9 cellular contexts compared by ENCODE assay signal in genomic region chr11:46948378-46949131, GRCh38. TPM values are rescaled to one million over a fixed set of nuclear protein-coding genes. Genes with fewer than 3 reads are reported as not detected.
DNase-seq lines count a peak whose midpoint lies in the region; ATAC-seq and TF ChIP-seq lines count a peak whose summit lies in the region.
"Had no signal": no experiment of that assay in that cellular context is flagged by ENCODE, and none has a peak within 500 bp of the region (broad histone marks: within the 10 kb centered on the region; RNA-seq: fewer than 3 reads in every experiment).

No MANE protein-coding gene starts in this region.

- H3K27me3 Mint-ChIP-seq in immature natural killer cell (ENCODE audit: low read depth in 3 of 3): no peaks in the 10 kb centered on the region
- no peaks in the 10 kb centered on the region for H3K27me3 Mint-ChIP-seq in Caco-2 (ENCODE audit: insufficient read depth, unreplicated experiment)
- no peaks in the 10 kb centered on the region for H3K27me3 Mint-ChIP-seq in activated T-helper 17 cell treated with anti-CD3 and anti-CD28 coated beads, Interleukin-2, amount 50 U/mL, for 72 hours
- H3K27me3 Mint-ChIP-seq: activated CD4-positive, alpha-beta T cell treated with anti-CD3 and anti-CD28 coated beads for 36 hours had no signal

- no peak overlapping the region for H3K4me3 ChIP-seq in HAP-1
- no peak overlapping the region for H3K4me3 ChIP-seq in Caco-2 (ENCODE audit: low read depth, low read length)

- POLR2A ChIA-PET in Caco-2 (lab: Charles Lee): no interaction called here

- peak; percentile 76 for DNase-seq in A172 (ENCODE audit: low spot score)
- peak; percentile 74 to 96 for DNase-seq in HAP-1 (ENCODE audit: low spot score in 2 of 2)
- DNase-seq in foreskin melanocyte: peak; percentile 24
- DNase-seq in immature natural killer cell: no peak
- no peak for DNase-seq in Caco-2
- DNase-seq: activated CD4-positive, alpha-beta T cell treated with anti-CD3 and anti-CD28 coated beads for 36 hours had no signal

- H3K4me1 ChIP-seq in HAP-1 (peaks cover 34% of the 10 kb centered on the region), Caco-2 (peaks cover 26% of the 10 kb centered on the region)

- TF ChIP-seq CTCF in Caco-2 (IDR thresholded peaks at IDR 0.05; ENCODE audit: insufficient read depth in 1 of 2, low read depth in 1 of 2, low read length in 1 of 2, severe bottlenecking in 1 of 2, unreplicated experiment in 1 of 2): no peak

- H3K27me3 ChIP-seq in HAP-1 (ENCODE audit: low read depth) (no peaks in the 10 kb centered on the region), Caco-2 (replicated peaks; ENCODE audit: control insufficient read depth, insufficient read depth, low read length) (no peaks in the 10 kb centered on the region)

- H3K27ac Mint-ChIP-seq in immature natural killer cell (no peak overlapping the region), Caco-2 (ENCODE audit: unreplicated experiment) (no peak overlapping the region)
- H3K27ac Mint-ChIP-seq in activated T-helper 17 cell treated with anti-CD3 and anti-CD28 coated beads, Interleukin-2, amount 50 U/mL, for 72 hours: no peak overlapping the region
- H3K27ac Mint-ChIP-seq: activated CD4-positive, alpha-beta T cell treated with anti-CD3 and anti-CD28 coated beads for 36 hours had no signal

- intact Hi-C loops in Caco-2 (cut with micrococcal nuclease; ENCODE audit: unreplicated experiment): no loop called here

- H3K36me3 ChIP-seq in HAP-1 (replicated peaks) (no peaks in the 10 kb centered on the region), Caco-2 (ENCODE audit: control insufficient read depth, insufficient read depth, low read length) (no peaks in the 10 kb centered on the region)

- CTCF ChIA-PET in Caco-2 (lab: Charles Lee): no interaction called here

- BruUV-seq in Caco-2 (replicated peaks; lab: Mats Ljungman, UMichigan): no TSS peak

- H3K4me1 Mint-ChIP-seq in immature natural killer cell (peaks cover 0 to 6% of the 10 kb centered on the region in 2 donors), Caco-2 (ENCODE audit: low read depth, unreplicated experiment) (peaks cover 7% of the 10 kb centered on the region)
- H3K4me1 Mint-ChIP-seq in activated T-helper 17 cell treated with anti-CD3 and anti-CD28 coated beads, Interleukin-2, amount 50 U/mL, for 72 hours: peaks cover 4% of the 10 kb centered on the region

- H3K9me3 Mint-ChIP-seq in immature natural killer cell (no peaks in the 10 kb centered on the region), Caco-2 (ENCODE audit: unreplicated experiment) (no peaks in the 10 kb centered on the region)
- H3K9me3 Mint-ChIP-seq in activated T-helper 17 cell treated with anti-CD3 and anti-CD28 coated beads, Interleukin-2, amount 50 U/mL, for 72 hours: no peaks in the 10 kb centered on the region

- H3K4me3 Mint-ChIP-seq in immature natural killer cell (no peak overlapping the region), Caco-2 (ENCODE audit: unreplicated experiment) (no peak overlapping the region)
- H3K4me3 Mint-ChIP-seq in activated T-helper 17 cell treated with anti-CD3 and anti-CD28 coated beads, Interleukin-2, amount 50 U/mL, for 72 hours: no peak overlapping the region
- H3K4me3 Mint-ChIP-seq: activated CD4-positive, alpha-beta T cell treated with anti-CD3 and anti-CD28 coated beads for 36 hours had no signal

- H3K36me3 Mint-ChIP-seq in immature natural killer cell: peaks cover 0 to 5% (median 0%) of the 10 kb centered on the region in 3 donors
- H3K36me3 Mint-ChIP-seq in Caco-2 (ENCODE audit: insufficient read depth, unreplicated experiment): peaks cover 6% of the 10 kb centered on the region
- peaks cover 11% of the 10 kb centered on the region for H3K36me3 Mint-ChIP-seq in activated T-helper 17 cell treated with anti-CD3 and anti-CD28 coated beads, Interleukin-2, amount 50 U/mL, for 72 hours (ENCODE audit: low read depth)

- in situ Hi-C loops in HAP-1 (cut with MboI; ENCODE audit: low sequenced_read_pairs): no loop called here

- ATAC-seq in SK-N-SH treated with all-trans-retinoic acid at 6 μM for 48 hours (peak; percentile 85), HG02571 (IDR thresholded peaks at IDR 0.05; ENCODE audit: unreplicated experiment) (no peak)
- ATAC-seq in activated T-helper 17 cell treated with anti-CD3 and anti-CD28 coated beads, Interleukin-2, amount 50 U/mL, for 72 hours (replicated peaks): no peak
- ATAC-seq: activated CD4-positive, alpha-beta T cell treated with anti-CD3 and anti-CD28 coated beads for 36 hours had no signal

- H3K9me3 ChIP-seq in HAP-1 (no peaks in the 10 kb centered on the region), Caco-2 (no peaks in the 10 kb centered on the region)

TF ChIP-seq in SK-N-SH treated with all-trans-retinoic acid at 6 μM for 48 hours, 23 proteins besides CTCF, POLR2A, EP300 and RAD21 (continues in another document):
- TF ChIP-seq TCF4 (CRISPR knock-in tag; IDR thresholded peaks at IDR 0.05; ENCODE audit: borderline replicate concordance): no peak
- TF ChIP-seq GLIS3 (CRISPR knock-in tag; IDR thresholded peaks at IDR 0.05): no peak
- TF ChIP-seq ISL1 (CRISPR knock-in tag; IDR thresholded peaks at IDR 0.05): no peak
- no peak for TF ChIP-seq ZFP3 (CRISPR knock-in tag; IDR thresholded peaks at IDR 0.05)
- TF ChIP-seq BACH2 (CRISPR knock-in tag; IDR thresholded peaks at IDR 0.05; ENCODE audit: borderline replicate concordance): no peak
- no peak for TF ChIP-seq CSDC2 (CRISPR knock-in tag; IDR thresholded peaks at IDR 0.05)
- no peak for TF ChIP-seq PPARA (CRISPR knock-in tag; IDR thresholded peaks at IDR 0.05; ENCODE audit: borderline replicate concordance)
- TF ChIP-seq PATZ1 (CRISPR knock-in tag; IDR thresholded peaks at IDR 0.05; ENCODE audit: borderline replicate concordance): no peak
- no peak for TF ChIP-seq TSHZ2 (CRISPR knock-in tag; IDR thresholded peaks at IDR 0.05)
- TF ChIP-seq TOX (CRISPR knock-in tag; IDR thresholded peaks at IDR 0.05; ENCODE audit: borderline replicate concordance): no peak
- TF ChIP-seq SNAI2 (CRISPR knock-in tag; IDR thresholded peaks at IDR 0.05): no peak
- TF ChIP-seq, protein P1, sequence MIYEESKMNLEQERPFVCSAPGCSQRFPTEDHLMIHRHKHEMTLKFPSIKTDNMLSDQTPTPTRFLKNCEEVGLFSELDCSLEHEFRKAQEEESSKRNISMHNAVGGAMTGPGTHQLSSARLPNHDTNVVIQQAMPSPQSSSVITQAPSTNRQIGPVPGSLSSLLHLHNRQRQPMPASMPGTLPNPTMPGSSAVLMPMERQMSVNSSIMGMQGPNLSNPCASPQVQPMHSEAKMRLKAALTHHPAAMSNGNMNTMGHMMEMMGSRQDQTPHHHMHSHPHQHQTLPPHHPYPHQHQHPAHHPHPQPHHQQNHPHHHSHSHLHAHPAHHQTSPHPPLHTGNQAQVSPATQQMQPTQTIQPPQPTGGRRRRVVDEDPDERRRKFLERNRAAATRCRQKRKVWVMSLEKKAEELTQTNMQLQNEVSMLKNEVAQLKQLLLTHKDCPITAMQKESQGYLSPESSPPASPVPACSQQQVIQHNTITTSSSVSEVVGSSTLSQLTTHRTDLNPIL (CRISPR knock-in tag; IDR thresholded peaks at IDR 0.05; ENCODE audit: low read depth): no peak
- TF ChIP-seq RARB (CRISPR knock-in tag; IDR thresholded peaks at IDR 0.05): no peak
- no peak for TF ChIP-seq ZC3H10 (CRISPR knock-in tag; IDR thresholded peaks at IDR 0.05)
- no peak for TF ChIP-seq ZFP30 (CRISPR knock-in tag; IDR thresholded peaks at IDR 0.05)

RNA-seq across cellular contexts. Expression of gene CSTPP1, which starts 12.0 kb away (rescaled TPM):
- 51.0 and 60.4 TPM in 2 replicates for total RNA-seq in A172 (2014; rRNA removed; shearing (Covaris generic))
- polyA plus RNA-seq in immature natural killer cell: 10 to 100 TPM; 13.2 to 24.1 (median 22.0) TPM
- 19.8 and 22.9 TPM in 2 replicates for total RNA-seq in Caco-2 (2022)
- 10 to 100 TPM; 15.2 to 19.4 TPM for total RNA-seq in activated T-helper 17 cell treated with anti-CD3 and anti-CD28 coated beads, Interleukin-2, amount 50 U/mL, for 72 hours

RNA-seq across cellular contexts. Expression of gene LRP4, which starts 30.2 kb away (rescaled TPM):
- total RNA-seq in A172 (2014; rRNA removed; shearing (Covaris generic)): 0.81 and 1.3 TPM in 2 replicates
- polyA plus RNA-seq in immature natural killer cell: not detected
- 9.3 and 11.1 TPM in 2 replicates for total RNA-seq in Caco-2 (2022)
- under 1 TPM; 0.08 to 0.11 TPM for total RNA-seq in activated T-helper 17 cell treated with anti-CD3 and anti-CD28 coated beads, Interleukin-2, amount 50 U/mL, for 72 hours

Comparison
In these comparisons a context has a peak if more than half of its experiments do, and no peak if none do; other contexts are left out.
1. DNase-seq: peak in A172 (single experiment), HAP-1 (2 of 2) and foreskin melanocyte (single experiment); none in immature natural killer cell (0 of 3) and Caco-2 (0 of 2).